In genomic region chr3:149658444-149659172, GRCh38 we compare ENCODE assay signal across 8 cellular contexts. TPM values are rescaled to one million over a fixed set of nuclear protein-coding genes. Genes with fewer than 3 reads are reported as not detected.
DNase-seq lines count a peak whose midpoint lies in the region; ATAC-seq and TF ChIP-seq lines count a peak whose summit lies in the region.

No MANE protein-coding gene starts in this region.

- H3K36me3 ChIP-seq in urinary bladder (ENCODE audit: insufficient read depth) = no peaks in the 10 kb centered on the region

- 2% methylated on average over 33 of the region's 33 CpGs for WGBS in urinary bladder

- ATAC-seq in GM18511 (IDR thresholded peaks at IDR 0.05; ENCODE audit: unreplicated experiment) (peak; percentile 76), HG02885 (IDR thresholded peaks at IDR 0.05; ENCODE audit: poor library complexity, unreplicated experiment) (peak; percentile 82)
- ATAC-seq in activated T-cell treated with anti-CD3 and anti-CD28 coated beads, Interleukin-2, amount 50 U/mL, for 72 hours (replicated peaks in 1 of 2) = peak; percentile 81 to 85
- peak in 1 of 2 donors; percentile 46 for ATAC-seq in naive thymus-derived CD8-positive, alpha-beta T cell

- peak overlapping the region; percentile 77 for H3K4me3 ChIP-seq in AG09309 (ENCODE audit: control insufficient read depth, low read depth, low read length)
- H3K4me3 ChIP-seq in fibroblast of the aortic adventitia (ENCODE audit: low read depth, low read length) = peak overlapping the region; percentile 98
- H3K4me3 ChIP-seq in urinary bladder (ENCODE audit: low read depth, low read length) = peak overlapping the region; percentile 64

- TF ChIP-seq CTCF in AG09309 (IDR thresholded peaks at IDR 0.05; ENCODE audit: control insufficient read depth, insufficient read depth, low read depth, low read length, missing control alignments) = no peak
- TF ChIP-seq CTCF in fibroblast of the aortic adventitia (IDR thresholded peaks at IDR 0.05; ENCODE audit: insufficient read depth, low read length) = peak; percentile 29

- peaks cover 16% of the 10 kb centered on the region for H3K4me1 Mint-ChIP-seq in activated T-cell treated with anti-CD3 and anti-CD28 coated beads, Interleukin-2, amount 50 U/mL, for 72 hours (ENCODE audit: low read depth)
- H3K4me1 Mint-ChIP-seq in naive thymus-derived CD8-positive, alpha-beta T cell = peaks cover 8 to 18% (median 14%) of the 10 kb centered on the region in 4 donors

- POLR2A ChIA-PET in naive thymus-derived CD8-positive, alpha-beta T cell (lab: Charles Lee) = no interaction called here

- H3K36me3 Mint-ChIP-seq in activated T-cell treated with anti-CD3 and anti-CD28 coated beads, Interleukin-2, amount 50 U/mL, for 72 hours (ENCODE audit: insufficient read depth in 2 of 2) = peaks cover 2 to 5% of the 10 kb centered on the region in 2 donors
- H3K36me3 Mint-ChIP-seq in naive thymus-derived CD8-positive, alpha-beta T cell = peaks cover 0 to 5% (median 0%) of the 10 kb centered on the region in 3 donors

- H3K27ac ChIP-seq in urinary bladder (ENCODE audit: low read depth) = peak overlapping the region; percentile 94

- peaks cover 67% of the 10 kb centered on the region for H3K27me3 Mint-ChIP-seq in activated T-cell treated with anti-CD3 and anti-CD28 coated beads, Interleukin-2, amount 50 U/mL, for 72 hours (ENCODE audit: low read depth)
- peaks cover 39 to 87% (median 58%) of the 10 kb centered on the region in 5 donors for H3K27me3 Mint-ChIP-seq in naive thymus-derived CD8-positive, alpha-beta T cell

- H3K9me3 Mint-ChIP-seq in activated T-cell treated with anti-CD3 and anti-CD28 coated beads, Interleukin-2, amount 50 U/mL, for 72 hours = peaks cover 0 to 1% of the 10 kb centered on the region in 2 donors
- peaks cover 0 to 3% (median 0%) of the 10 kb centered on the region in 9 donors for H3K9me3 Mint-ChIP-seq in naive thymus-derived CD8-positive, alpha-beta T cell

- H3K27ac Mint-ChIP-seq in activated T-cell treated with anti-CD3 and anti-CD28 coated beads, Interleukin-2, amount 50 U/mL, for 72 hours = peak overlapping the region; percentile 82
- H3K27ac Mint-ChIP-seq in naive thymus-derived CD8-positive, alpha-beta T cell = no peak overlapping the region

- peak overlapping the region; percentile 89 to 92 for H3K4me3 Mint-ChIP-seq in activated T-cell treated with anti-CD3 and anti-CD28 coated beads, Interleukin-2, amount 50 U/mL, for 72 hours
- H3K4me3 Mint-ChIP-seq in naive thymus-derived CD8-positive, alpha-beta T cell = peak overlapping the region; percentile 66 to 86 (median 72)

- H3K4me1 ChIP-seq in urinary bladder (ENCODE audit: insufficient read depth) = no peaks in the 10 kb centered on the region

- DNase-seq in AG09309 (ENCODE audit: low read depth) (no peak), NCI-H446 (lab: John Stamatoyannopoulos, UW) (peak; percentile 71 to 78), fibroblast of the aortic adventitia (ENCODE audit: low read depth) (peak; percentile 87)
- DNase-seq in activated T-cell treated with anti-CD3 and anti-CD28 coated beads, Interleukin-2, amount 50 U/mL, for 72 hours = peak; percentile 51 to 66
- DNase-seq in naive thymus-derived CD8-positive, alpha-beta T cell = peak in 2 of 10 donors; percentile 1

RNA-seq across cellular contexts. Expression of gene WWTR1, which starts 0.8 kb away (rescaled TPM):
- total RNA-seq in activated T-cell treated with anti-CD3 and anti-CD28 coated beads, Interleukin-2, amount 50 U/mL, for 72 hours = under 1 TPM; 0.53 to 0.95 TPM
- 54.7 and 205 TPM in 2 replicates for total RNA-seq in fibroblast of the aortic adventitia (ENCODE audit: low replicate concordance)
- total RNA-seq in naive thymus-derived CD8-positive, alpha-beta T cell = under 1 TPM; 0.57 to 0.58 TPM
- under 1 TPM; 0.06 to 0.37 (median 0.10) TPM for polyA plus RNA-seq in naive thymus-derived CD8-positive, alpha-beta T cell
- total RNA-seq in urinary bladder = 136 TPM
- 155 TPM for polyA plus RNA-seq in urinary bladder

Comparison
In these comparisons a context has a peak if more than half of its experiments do, and no peak if none do; other contexts are left out.
1. RNA of gene WWTR1, which starts 0.8 kb away (total RNA-seq): 54.7 to 205 TPM in fibroblast of the aortic adventitia and 136 TPM in urinary bladder (single experiment); 0.53 to 0.95 TPM in activated T-cell treated with anti-CD3 and anti-CD28 coated beads, Interleukin-2, amount 50 U/mL, for 72 hours and 0.57 to 0.58 TPM in naive thymus-derived CD8-positive, alpha-beta T cell; every median in the first group is over 10 times any median in the second.
2. Peak in every context shown above with its lines, with median percentiles within 50 percentile points of each other: H3K4me3 ChIP-seq.